Comparison of ENCODE assay signal across 9 cellular contexts in genomic region chr14:45112886-45113772, GRCh38. TPM values are rescaled to one million over a fixed set of nuclear protein-coding genes. Genes with fewer than 3 reads are reported as not detected.
DNase-seq lines count a peak whose midpoint lies in the region; ATAC-seq and TF ChIP-seq lines count a peak whose summit lies in the region.
"Had no signal": no experiment of that assay in that cellular context is flagged by ENCODE, and none has a peak within 500 bp of the region (broad histone marks: within the 10 kb centered on the region; RNA-seq: fewer than 3 reads in every experiment).

No MANE protein-coding gene starts in this region.

- peaks cover 26% of the 10 kb centered on the region for H3K36me3 ChIP-seq in CD8-positive, alpha-beta T cell (ENCODE audit: insufficient read depth, low read length)

- no peaks in the 10 kb centered on the region for H3K27me3 ChIP-seq in CD8-positive, alpha-beta T cell (ENCODE audit: insufficient read depth, low read length)

- intact Hi-C loops in CD8-positive, alpha-beta T cell (cut with DNase I, micrococcal nuclease) = no loop called here
- intact Hi-C loops in left colon (cut with DNase I, micrococcal nuclease) = no loop called here
- intact Hi-C loops in Right ventricle myocardium superior (cut with DNase I) = no loop called here

- no peak for TF ChIP-seq RAD21 in Ishikawa (IDR thresholded peaks at IDR 0.05; ENCODE audit: low read depth)

- H3K36me3 Mint-ChIP-seq in CD8-positive, alpha-beta T cell = peaks cover 76% of the 10 kb centered on the region
- H3K36me3 Mint-ChIP-seq in activated CD4-positive, alpha-beta memory T cell treated with anti-CD3 and anti-CD28 coated beads, Interleukin-2, amount 10 ng/mL, durations not matched to agents 7 days and 5 days (ENCODE audit: low read depth) = peaks cover 54% of the 10 kb centered on the region

- ATAC-seq in CD8-positive, alpha-beta T cell = no peak
- ATAC-seq in left colon (peak; percentile 68), HG02571 (IDR thresholded peaks at IDR 0.05; ENCODE audit: unreplicated experiment) (no peak), Right ventricle myocardium superior (ENCODE audit: poor library complexity) (no peak), HG02970 (IDR thresholded peaks at IDR 0.05; ENCODE audit: low FRiP score, unreplicated experiment) (no peak), GM21526 (IDR thresholded peaks at IDR 0.05; ENCODE audit: low FRiP score, unreplicated experiment) (no peak)

- no peak overlapping the region for H3K27ac ChIP-seq in CD8-positive, alpha-beta T cell (ENCODE audit: low read depth, low read length)

- H3K9me3 ChIP-seq in CD8-positive, alpha-beta T cell (ENCODE audit: low read length) = no peaks in the 10 kb centered on the region

- peaks cover 8% of the 10 kb centered on the region for H3K4me1 Mint-ChIP-seq in CD8-positive, alpha-beta T cell (ENCODE audit: low read depth)
- H3K4me1 Mint-ChIP-seq in activated CD4-positive, alpha-beta memory T cell treated with anti-CD3 and anti-CD28 coated beads, Interleukin-2, amount 10 ng/mL, durations not matched to agents 7 days and 5 days = peaks cover 10% of the 10 kb centered on the region

- CTCF ChIA-PET in CD8-positive, alpha-beta T cell (lab: Charles Lee) = interaction anchor here (0.7 kb wide), 1 partner anchor 54 kb away, joined by 4 read pairs; no protein-coding TSS in a partner anchor
- CTCF ChIA-PET in activated CD4-positive, alpha-beta memory T cell treated with anti-CD3 and anti-CD28 coated beads, Interleukin-2, amount 10 ng/mL, durations not matched to agents 7 days and 5 days (lab: Charles Lee) = no interaction called here

- no peak for TF ChIP-seq CTCF in CD8-positive, alpha-beta T cell (IDR thresholded peaks at IDR 0.05)

- H3K27me3 Mint-ChIP-seq in CD8-positive, alpha-beta T cell (ENCODE audit: low read depth) = no peaks in the 10 kb centered on the region
- H3K27me3 Mint-ChIP-seq in activated CD4-positive, alpha-beta memory T cell treated with anti-CD3 and anti-CD28 coated beads, Interleukin-2, amount 10 ng/mL, durations not matched to agents 7 days and 5 days = no peaks in the 10 kb centered on the region

- no peak overlapping the region for H3K4me3 ChIP-seq in CD8-positive, alpha-beta T cell (ENCODE audit: low read depth, low read length)

- H3K4me1 ChIP-seq in CD8-positive, alpha-beta T cell (ENCODE audit: insufficient read depth, low read length) = no peaks in the 10 kb centered on the region

- no peak for DNase-seq in CD8-positive, alpha-beta T cell
- no peak for DNase-seq in activated CD4-positive, alpha-beta memory T cell treated with anti-CD3 and anti-CD28 coated beads, Interleukin-2, amount 10 ng/mL, durations not matched to agents 7 days and 5 days
- DNase-seq in left colon = no peak
- DNase-seq in Right ventricle myocardium superior = no peak
- DNase-seq: stimulated activated CD4-positive, alpha-beta T cell treated with anti-CD3 and anti-CD28 coated beads, Interleukin-4, amount 100 ng/mL, for 1 hour had no signal

- H3K27ac Mint-ChIP-seq in CD8-positive, alpha-beta T cell = peak overlapping the region; percentile 11
- H3K27ac Mint-ChIP-seq in activated CD4-positive, alpha-beta memory T cell treated with anti-CD3 and anti-CD28 coated beads, Interleukin-2, amount 10 ng/mL, durations not matched to agents 7 days and 5 days = peak overlapping the region; percentile 38

- H3K9me3 Mint-ChIP-seq in CD8-positive, alpha-beta T cell = no peaks in the 10 kb centered on the region
- H3K9me3 Mint-ChIP-seq in activated CD4-positive, alpha-beta memory T cell treated with anti-CD3 and anti-CD28 coated beads, Interleukin-2, amount 10 ng/mL, durations not matched to agents 7 days and 5 days = no peaks in the 10 kb centered on the region

- no peak for TF ChIP-seq EP300 in Ishikawa (IDR thresholded peaks at IDR 0.05; ENCODE audit: borderline replicate concordance)

- POLR2A ChIA-PET in CD8-positive, alpha-beta T cell (lab: Charles Lee) = interaction anchor here (0.6 kb wide), 1 partner anchor 183 kb away, joined by 4 read pairs; no protein-coding TSS in a partner anchor
- POLR2A ChIA-PET in activated CD4-positive, alpha-beta memory T cell treated with anti-CD3 and anti-CD28 coated beads, Interleukin-2, amount 10 ng/mL, durations not matched to agents 7 days and 5 days (lab: Charles Lee) = interaction anchor here (0.8 to 1.5 kb wide), 4 partner anchors 18 to 28 kb away, joined by 3 to 7 read pairs (median 4); partner anchors contain the start of gene FANCM

- no peak overlapping the region for H3K4me3 Mint-ChIP-seq in CD8-positive, alpha-beta T cell
- no peak overlapping the region for H3K4me3 Mint-ChIP-seq in activated CD4-positive, alpha-beta memory T cell treated with anti-CD3 and anti-CD28 coated beads, Interleukin-2, amount 10 ng/mL, durations not matched to agents 7 days and 5 days

TF ChIP-seq in Ishikawa, 13 proteins besides CTCF, POLR2A, EP300 and RAD21:
- TF ChIP-seq TEAD4 (IDR thresholded peaks at IDR 0.05) = no peak
- TF ChIP-seq FOXM1 (IDR thresholded peaks at IDR 0.05; ENCODE audit: borderline replicate concordance, low read depth) = no peak
- TF ChIP-seq NFIC (IDR thresholded peaks at IDR 0.05) = peak; percentile 63

RNA-seq across cellular contexts. Expression of gene FKBP3, which starts 21.2 kb away (rescaled TPM):
- 10 to 100 TPM; 32.1 to 32.3 TPM for total RNA-seq in CD8-positive, alpha-beta T cell
- 10 to 100 TPM; 54.9 to 57.7 TPM for total RNA-seq in activated CD4-positive, alpha-beta memory T cell treated with anti-CD3 and anti-CD28 coated beads, Interleukin-2, amount 10 ng/mL, durations not matched to agents 7 days and 5 days
- total RNA-seq in left colon (10 to 100 TPM; 43.8 to 46.5 TPM), Right ventricle myocardium superior (124 TPM)

RNA-seq across cellular contexts. Expression of gene FANCM, which starts 22.6 kb away (rescaled TPM):
- 1 to 10 TPM; 5.9 to 6.7 TPM for total RNA-seq in CD8-positive, alpha-beta T cell
- total RNA-seq in activated CD4-positive, alpha-beta memory T cell treated with anti-CD3 and anti-CD28 coated beads, Interleukin-2, amount 10 ng/mL, durations not matched to agents 7 days and 5 days = 10 to 100 TPM; 12.7 to 13.3 TPM
- total RNA-seq in left colon (1 to 10 TPM; 3.4 to 4.2 TPM), Right ventricle myocardium superior (2.9 TPM)

RNA-seq across cellular contexts. Expression of gene PRPF39, which starts 29.2 kb away (rescaled TPM):
- total RNA-seq in CD8-positive, alpha-beta T cell = 10 to 100 TPM; 64.5 to 64.7 TPM
- total RNA-seq in activated CD4-positive, alpha-beta memory T cell treated with anti-CD3 and anti-CD28 coated beads, Interleukin-2, amount 10 ng/mL, durations not matched to agents 7 days and 5 days = 10 to 100 TPM; 35.6 to 42.7 TPM
- total RNA-seq in left colon = 10 to 100 TPM; 24.4 to 27.0 TPM
- 12.9 TPM for total RNA-seq in Right ventricle myocardium superior
